29 cellular contexts compared by ENCODE assay signal in genomic region chr4:26632916-26633315, GRCh38.
"Had no signal": no experiment of that assay in that cellular context is flagged by ENCODE, and none has a peak within 500 bp of the region (broad histone marks: within the 10 kb centered on the region; RNA-seq: fewer than 3 reads in every experiment).

No MANE protein-coding gene starts in this region.

- ATAC-seq: activated CD8-positive, alpha-beta T cell treated with anti-CD3 and anti-CD28 coated beads, Interleukin-2, amount 10 ng/mL, durations not matched to agents 7 days and 5 days; body of pancreas had no signal

- H3K4me3 Mint-ChIP-seq: activated CD4-positive, alpha-beta T cell treated with anti-CD3 and anti-CD28 coated beads, Interleukin-2, amount 10 ng/mL, durations not matched to agents 24 days and 14 days; activated CD8-positive, alpha-beta T cell treated with anti-CD3 and anti-CD28 coated beads, Interleukin-2, amount 10 ng/mL, durations not matched to agents 7 days and 5 days; activated naive CD4-positive, alpha-beta T cell treated with anti-CD3 and anti-CD28 coated beads, Interleukin-2, amount 50 U/mL, for 24 hours; activated naive CD8-positive, alpha-beta T cell treated with anti-CD3 and anti-CD28 coated beads, Interleukin-2, amount 10 ng/mL, durations not matched to agents 7 days and 5 days; activated T-cell treated with anti-CD3 and anti-CD28 coated beads, Interleukin-2, amount 50 U/mL, for 24 hours; T-helper 1 cell treated with Interleukin-12 subunit alpha and Interleukin-12 subunit beta and Interleukin-4 antibody, amounts not matched to agents 30 μg/mL and 1 μg/mL, for 36 hours; T-helper 2 cell treated with Interferon-gamma antibody and Interleukin-4, amounts not matched to agents 5 μg/mL and 100 μg/mL, for 36 hours had no signal

- H3K4me1 Mint-ChIP-seq: activated CD4-positive, alpha-beta T cell treated with anti-CD3 and anti-CD28 coated beads, Interleukin-2, amount 10 ng/mL, durations not matched to agents 24 days and 14 days; activated naive CD4-positive, alpha-beta T cell treated with anti-CD3 and anti-CD28 coated beads, Interleukin-2, amount 50 U/mL, for 24 hours; activated naive CD8-positive, alpha-beta T cell treated with anti-CD3 and anti-CD28 coated beads, Interleukin-2, amount 10 ng/mL, durations not matched to agents 7 days and 5 days had no signal

- H3K27me3 ChIP-seq: adrenal gland, body of pancreas, breast epithelium, SJCRH30 had no signal

- H3K9me3 Mint-ChIP-seq: activated naive CD4-positive, alpha-beta T cell treated with anti-CD3 and anti-CD28 coated beads, Interleukin-2, amount 50 U/mL, for 24 hours; activated naive CD8-positive, alpha-beta T cell treated with anti-CD3 and anti-CD28 coated beads, Interleukin-2, amount 10 ng/mL, durations not matched to agents 7 days and 5 days; activated T-cell treated with anti-CD3 and anti-CD28 coated beads, Interleukin-2, amount 50 U/mL, for 24 hours; activated T-helper 2 cell treated with anti-CD3 and anti-CD28 coated beads, Interferon-gamma antibody, Interleukin-2, Interleukin-4, amounts not matched to agents 10 μg/mL and 5 μg/mL and 100 μg/mL, durations not matched to agents 14 hours and 24 hours and 36 hours; T-helper 1 cell treated with Interleukin-12 subunit alpha and Interleukin-12 subunit beta and Interleukin-4 antibody, amounts not matched to agents 30 μg/mL and 1 μg/mL, for 36 hours; T-helper 2 cell treated with Interferon-gamma antibody and Interleukin-4, amounts not matched to agents 5 μg/mL and 100 μg/mL, for 36 hours had no signal

- H3K4me1 ChIP-seq: adrenal gland, body of pancreas, breast epithelium, SJCRH30 had no signal

- H3K9me3 ChIP-seq: adrenal gland, body of pancreas, breast epithelium had no signal

- H3K4me3 ChIP-seq: adrenal gland, body of pancreas, breast epithelium, PC-9, SJCRH30, SK-N-MC had no signal

- DNase-seq: activated CD4-positive, alpha-beta T cell treated with anti-CD3 and anti-CD28 coated beads, Interleukin-2, amount 10 ng/mL, durations not matched to agents 24 days and 14 days; activated CD4-positive, alpha-beta T cell treated with anti-CD3 and anti-CD28 coated beads, Interleukin-2, amount 50 U/mL, for 4 hours; activated CD8-positive, alpha-beta T cell treated with anti-CD3 and anti-CD28 coated beads, Interleukin-2, amount 10 ng/mL, durations not matched to agents 7 days and 5 days; activated gamma-delta T cell; activated naive CD4-positive, alpha-beta T cell treated with Interleukin-2 at 50 U/mL for 16 hours; activated naive CD8-positive, alpha-beta T cell treated with anti-CD3 and anti-CD28 coated beads, Interleukin-2, amount 10 ng/mL, durations not matched to agents 7 days and 5 days; activated T-cell treated with anti-CD3 and anti-CD28 coated beads, Interleukin-2, amount 50 U/mL, for 24 hours; adrenal gland; body of pancreas; NCI-H1105; NCI-H1417 treated with DMSO at 0.1 percent for 48 hours; NCI-H187 treated with DMSO at 0.1 percent for 48 hours; NCI-H2081; NCI-H2171 treated with DMSO at 0.1 percent for 48 hours; NCI-H345; NCI-H526; NCI-H748 treated with DMSO at 0.1 percent for 48 hours; NK-92 treated with Interleukin-12 subunit alpha and Interleukin-12 subunit beta, amount 100 ng/mL, for 24 hours; PC-9; Right ventricle myocardium superior; SJCRH30 had no signal

- H3K27me3 Mint-ChIP-seq: activated CD4-positive, alpha-beta T cell treated with anti-CD3 and anti-CD28 coated beads, Interleukin-2, amount 10 ng/mL, durations not matched to agents 24 days and 14 days; activated naive CD4-positive, alpha-beta T cell treated with anti-CD3 and anti-CD28 coated beads, Interleukin-2, amount 50 U/mL, for 24 hours; activated naive CD8-positive, alpha-beta T cell treated with anti-CD3 and anti-CD28 coated beads, Interleukin-2, amount 10 ng/mL, durations not matched to agents 7 days and 5 days; activated T-cell treated with anti-CD3 and anti-CD28 coated beads, Interleukin-2, amount 50 U/mL, for 24 hours had no signal

- H3K27ac ChIP-seq: adrenal gland, body of pancreas, breast epithelium, PC-9, SJCRH30, SK-N-MC had no signal

- H3K27ac Mint-ChIP-seq: activated CD4-positive, alpha-beta T cell treated with anti-CD3 and anti-CD28 coated beads, Interleukin-2, amount 10 ng/mL, durations not matched to agents 24 days and 14 days; activated CD8-positive, alpha-beta T cell treated with anti-CD3 and anti-CD28 coated beads, Interleukin-2, amount 10 ng/mL, durations not matched to agents 7 days and 5 days; activated naive CD4-positive, alpha-beta T cell treated with anti-CD3 and anti-CD28 coated beads, Interleukin-2, amount 50 U/mL, for 24 hours; activated naive CD8-positive, alpha-beta T cell treated with anti-CD3 and anti-CD28 coated beads, Interleukin-2, amount 10 ng/mL, durations not matched to agents 7 days and 5 days; activated T-cell treated with anti-CD3 and anti-CD28 coated beads, Interleukin-2, amount 50 U/mL, for 24 hours; activated T-helper 2 cell treated with anti-CD3 and anti-CD28 coated beads, Interferon-gamma antibody, Interleukin-2, Interleukin-4, amounts not matched to agents 10 μg/mL and 5 μg/mL and 100 μg/mL, durations not matched to agents 14 hours and 24 hours and 36 hours; T-helper 1 cell treated with Interleukin-12 subunit alpha and Interleukin-12 subunit beta and Interleukin-4 antibody, amounts not matched to agents 30 μg/mL and 1 μg/mL, for 36 hours; T-helper 2 cell treated with Interferon-gamma antibody and Interleukin-4, amounts not matched to agents 5 μg/mL and 100 μg/mL, for 36 hours had no signal

- H3K36me3 ChIP-seq: breast epithelium, SJCRH30 had no signal

- H3K36me3 Mint-ChIP-seq: activated naive CD8-positive, alpha-beta T cell treated with anti-CD3 and anti-CD28 coated beads, Interleukin-2, amount 10 ng/mL, durations not matched to agents 7 days and 5 days had no signal

- FAIRE-seq: astrocyte, TTC549 had no signal
